In the genomic region with DNA sequence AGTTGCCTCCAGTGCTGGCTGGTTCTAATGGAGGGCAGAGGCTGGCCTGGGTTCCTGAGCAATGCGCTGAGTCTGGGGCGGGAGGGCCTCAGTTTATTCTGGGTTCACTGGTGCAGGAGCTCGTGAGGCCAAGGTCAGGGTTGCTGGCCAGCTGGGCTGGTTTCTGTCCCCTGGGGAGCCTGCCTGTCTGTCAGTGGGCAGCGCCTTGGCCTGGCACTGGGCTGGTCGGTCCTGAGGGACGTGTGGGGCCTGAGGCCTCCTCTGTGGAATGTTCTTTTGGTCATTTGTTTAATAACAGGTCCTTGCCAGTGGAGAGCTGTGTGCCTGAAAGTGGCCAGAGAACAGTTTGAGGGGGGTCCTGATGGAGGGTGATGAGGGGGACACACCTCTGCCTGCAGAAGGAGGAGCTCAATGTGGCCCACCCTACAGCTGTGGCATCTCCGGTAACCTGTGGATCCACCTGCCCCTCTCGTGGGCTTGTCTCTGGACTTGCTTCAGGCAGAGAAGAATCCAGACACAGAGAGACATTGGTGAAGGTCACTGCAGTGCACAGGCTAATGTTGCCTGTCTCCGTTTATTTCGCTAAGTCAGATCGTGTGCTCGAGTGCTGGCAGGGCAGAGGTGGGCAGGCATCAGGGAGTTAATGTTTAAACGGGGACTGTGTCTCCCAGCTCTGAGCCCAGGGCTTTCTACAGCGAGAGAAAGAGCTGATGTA, we compare ENCODE assay signal across 9 cellular contexts. TPM values are rescaled to one million over a fixed set of nuclear protein-coding genes. Genes with fewer than 3 reads are reported as not detected.
DNase-seq lines count a peak whose midpoint lies in the region; ATAC-seq and TF ChIP-seq lines count a peak whose summit lies in the region.
"Had no signal": no experiment of that assay in that cellular context is flagged by ENCODE, and none has a peak within 500 bp of the region (broad histone marks: within the 10 kb centered on the region; RNA-seq: fewer than 3 reads in every experiment).

No MANE protein-coding gene starts in this region.

- H3K27ac Mint-ChIP-seq in activated CD4-positive, alpha-beta T cell treated with anti-CD3 and anti-CD28 coated beads for 36 hours, result no peak overlapping the region
- H3K27ac Mint-ChIP-seq in naive B cell (peak overlapping the region in 5 of 6 donors; percentile 30 to 65 (median 50)), type B pancreatic cell (peak overlapping the region; percentile 72)

- intact Hi-C loops in activated CD4-positive, alpha-beta T cell treated with anti-CD3 and anti-CD28 coated beads for 36 hours (cut with DNase I, micrococcal nuclease), result no loop called here

- no peaks in the 10 kb centered on the region for H3K27me3 Mint-ChIP-seq in activated CD4-positive, alpha-beta T cell treated with anti-CD3 and anti-CD28 coated beads for 36 hours
- H3K27me3 Mint-ChIP-seq in naive B cell, result no peaks in the 10 kb centered on the region
- H3K27me3 Mint-ChIP-seq in type B pancreatic cell, result no peaks in the 10 kb centered on the region

- H3K36me3 Mint-ChIP-seq in activated CD4-positive, alpha-beta T cell treated with anti-CD3 and anti-CD28 coated beads for 36 hours (ENCODE audit: low read depth), result peaks cover 12% of the 10 kb centered on the region
- H3K36me3 Mint-ChIP-seq in naive B cell (peaks cover 11 to 15% of the 10 kb centered on the region in 2 donors), type B pancreatic cell (peaks cover 7% of the 10 kb centered on the region)

- TF ChIP-seq CTCF in type B pancreatic cell (conservative IDR thresholded peaks at IDR 0.05), result no peak

- no peak overlapping the region for H3K4me3 Mint-ChIP-seq in activated CD4-positive, alpha-beta T cell treated with anti-CD3 and anti-CD28 coated beads for 36 hours
- peak overlapping the region in 1 of 8 donors; percentile 42 for H3K4me3 Mint-ChIP-seq in naive B cell
- peak overlapping the region; percentile 72 for H3K4me3 Mint-ChIP-seq in type B pancreatic cell

- POLR2A ChIA-PET in activated CD4-positive, alpha-beta T cell treated with anti-CD3 and anti-CD28 coated beads for 36 hours (lab: Charles Lee), result no interaction called here

- H3K4me1 Mint-ChIP-seq in activated CD4-positive, alpha-beta T cell treated with anti-CD3 and anti-CD28 coated beads for 36 hours, result no peaks in the 10 kb centered on the region
- H3K4me1 Mint-ChIP-seq in naive B cell (peaks cover 7 to 17% (median 8%) of the 10 kb centered on the region in 3 donors), type B pancreatic cell (ENCODE audit: unreplicated experiment) (peaks cover 17% of the 10 kb centered on the region)

- no peak for ATAC-seq in activated CD4-positive, alpha-beta T cell treated with anti-CD3 and anti-CD28 coated beads for 36 hours
- no peak for ATAC-seq in naive B cell (ENCODE audit: low read depth in 2 of 2)
- ATAC-seq: activated naive CD4-positive, alpha-beta T cell treated with anti-CD3 and anti-CD28 coated beads, Interleukin-2, amount 50 U/mL, for 72 hours had no signal

- DNase-seq in activated CD4-positive, alpha-beta T cell treated with anti-CD3 and anti-CD28 coated beads for 36 hours, result peak; percentile 1
- no peak for DNase-seq in activated CD4-positive, alpha-beta T cell treated with anti-CD3 and anti-CD28 coated beads, Interleukin-2, amount 50 U/mL, for 48 hours
- DNase-seq in fibroblast of gingiva (ENCODE audit: low read depth), result peak; percentile 62
- no peak for DNase-seq in naive B cell
- no peak for DNase-seq in type B pancreatic cell (ENCODE audit: extremely low spot score, unreplicated experiment)
- DNase-seq in COR-L47 (lab: John Stamatoyannopoulos, UW), result no peak
- DNase-seq in NCI-H128 (lab: John Stamatoyannopoulos, UW; ENCODE audit: unreplicated experiment), result no peak
- DNase-seq in SK-N-DZ (ENCODE audit: low spot score), result no peak

- CTCF ChIA-PET in activated CD4-positive, alpha-beta T cell treated with anti-CD3 and anti-CD28 coated beads for 36 hours (lab: Charles Lee), result interaction anchor here (0.5 to 0.6 kb wide), 2 partner anchors 63 to 109 kb away, joined by 3 read pairs; no protein-coding TSS in a partner anchor

- H3K9me3 Mint-ChIP-seq in activated CD4-positive, alpha-beta T cell treated with anti-CD3 and anti-CD28 coated beads for 36 hours (ENCODE audit: low read depth), result peaks cover 7% of the 10 kb centered on the region
- H3K9me3 Mint-ChIP-seq in naive B cell (peaks cover 0 to 7% (median 5%) of the 10 kb centered on the region in 7 donors), type B pancreatic cell (peaks cover 7% of the 10 kb centered on the region)

RNA-seq across cellular contexts. Expression of gene COQ8A, which starts 34.6 kb away (rescaled TPM):
- 10 to 100 TPM; 21.3 to 26.9 TPM for total RNA-seq in activated CD4-positive, alpha-beta T cell treated with anti-CD3 and anti-CD28 coated beads for 36 hours
- polyA plus RNA-seq in naive B cell (ENCODE audit: low read depth in 6 of 6), result 10 to 100 TPM; 35.7 to 63.4 (median 53.9) TPM
- 21.0 and 29.7 TPM in 2 replicates for total RNA-seq in type B pancreatic cell (ENCODE audit: low replicate concordance)
- 60.8 and 67.7 TPM in 2 replicates for polyA plus RNA-seq in SK-N-DZ (2014; cell fraction: cytosol; rRNA removed)
- polyA plus RNA-seq in SK-N-DZ (2014; cell fraction: nucleus; rRNA removed), result 104 and 106 TPM in 2 replicates

Comparison
In these comparisons a context has a peak if more than half of its experiments do, and no peak if none do; other contexts are left out.
1. DNase-seq: peak in activated CD4-positive, alpha-beta T cell treated with anti-CD3 and anti-CD28 coated beads for 36 hours (single experiment) and fibroblast of gingiva (single experiment); none in activated CD4-positive, alpha-beta T cell treated with anti-CD3 and anti-CD28 coated beads, Interleukin-2, amount 50 U/mL, for 48 hours (0 of 2), naive B cell (single experiment), type B pancreatic cell (single experiment), COR-L47 (single experiment), NCI-H128 (single experiment) and SK-N-DZ (single experiment).